In genomic region chr11:65646288-65646734, GRCh38 we compare ENCODE assay signal across 16 cellular contexts. TPM values are rescaled to one million over a fixed set of nuclear protein-coding genes. Genes with fewer than 3 reads are reported as not detected.
"Had no signal": no experiment of that assay in that cellular context is flagged by ENCODE, and none has a peak within 500 bp of the region (broad histone marks: within the 10 kb centered on the region; RNA-seq: fewer than 3 reads in every experiment).

No MANE protein-coding gene starts in this region.

- H3K4me3 Mint-ChIP-seq: activated naive CD4-positive, alpha-beta T cell treated with anti-CD3 and anti-CD28 coated beads, Interleukin-2, amount 10 ng/mL, durations not matched to agents 7 days and 5 days had no signal

- H3K27ac Mint-ChIP-seq: activated naive CD4-positive, alpha-beta T cell treated with anti-CD3 and anti-CD28 coated beads, Interleukin-2, amount 10 ng/mL, durations not matched to agents 7 days and 5 days; activated T-helper 2 cell treated with anti-CD3 and anti-CD28 coated beads, Interferon-gamma antibody, Interleukin-2, Interleukin-4, amounts not matched to agents 10 μg/mL and 5 μg/mL and 100 μg/mL, durations not matched to agents 14 hours and 24 hours and 36 hours; endodermal cell had no signal

- DNase-seq: activated CD4-positive, alpha-beta T cell treated with anti-CD3 and anti-CD28 coated beads, Interleukin-2, amount 50 U/mL, for 1 hour; activated naive CD4-positive, alpha-beta T cell treated with anti-CD3 and anti-CD28 coated beads, Interleukin-2, amount 10 ng/mL, durations not matched to agents 7 days and 5 days; dorsolateral prefrontal cortex; naive thymus-derived CD4-positive, alpha-beta T cell; posterior cingulate gyrus; stimulated activated CD4-positive, alpha-beta T cell treated with anti-CD3 and anti-CD28 coated beads, Interleukin-4, amount 100 ng/mL, for 24 hours; stimulated activated naive CD4-positive, alpha-beta T cell; T-helper 2 cell; transverse colon had no signal

- H3K36me3 ChIP-seq: transverse colon had no signal

- H3K9me3 Mint-ChIP-seq: activated naive CD4-positive, alpha-beta T cell treated with anti-CD3 and anti-CD28 coated beads, Interleukin-2, amount 10 ng/mL, durations not matched to agents 7 days and 5 days; activated T-helper 2 cell treated with anti-CD3 and anti-CD28 coated beads, Interferon-gamma antibody, Interleukin-2, Interleukin-4, amounts not matched to agents 10 μg/mL and 5 μg/mL and 100 μg/mL, durations not matched to agents 14 hours and 24 hours and 36 hours; endodermal cell had no signal

- H3K27me3 Mint-ChIP-seq: activated naive CD4-positive, alpha-beta T cell treated with anti-CD3 and anti-CD28 coated beads, Interleukin-2, amount 10 ng/mL, durations not matched to agents 7 days and 5 days; naive thymus-derived CD4-positive, alpha-beta T cell had no signal

- ATAC-seq: gastroesophageal sphincter; naive thymus-derived CD4-positive, alpha-beta T cell had no signal

- H3K27me3 ChIP-seq: gastroesophageal sphincter, transverse colon had no signal

- H3K9me3 ChIP-seq: gastroesophageal sphincter, mucosa of descending colon, transverse colon had no signal

- FAIRE-seq: astrocyte had no signal

RNA-seq across cellular contexts. Expression of gene KCNK7, which starts 50.7 kb away (rescaled TPM):
- total RNA-seq: left lobe of liver, skeletal muscle tissue had no signal
